8 cellular contexts compared by ENCODE assay signal in genomic region chr4:47122592-47123291, GRCh38.
DNase-seq lines count a peak whose midpoint lies in the region; ATAC-seq and TF ChIP-seq lines count a peak whose summit lies in the region.

No MANE protein-coding gene starts in this region.

- intact Hi-C loops in OCI-LY7 (cut with micrococcal nuclease; ENCODE audit: unreplicated experiment): loop anchor here (5.0 kb wide), 3 partner anchors 190 to 360 kb away; no protein-coding TSS in a partner anchor

- no peaks in the 10 kb centered on the region for H3K9me2 ChIP-seq in OCI-LY7 (ENCODE audit: insufficient read depth, low read length)

- no peaks in the 10 kb centered on the region for H3K36me3 ChIP-seq in OCI-LY7 (ENCODE audit: insufficient read depth, low read length)

- no peaks in the 10 kb centered on the region for H4K20me1 ChIP-seq in OCI-LY7 (ENCODE audit: insufficient read depth, low read length)

- H3K27ac ChIP-seq in OCI-LY7 (ENCODE audit: low read depth, low read length, poor library complexity, severe bottlenecking): no peak overlapping the region

- no peaks in the 10 kb centered on the region for H3K9me3 ChIP-seq in OCI-LY7 (ENCODE audit: low read length)

- POLR2A ChIA-PET in OCI-LY7 (lab: Charles Lee): interaction anchor here (0.6 kb wide), 1 partner anchor 50 kb away, joined by 4 read pairs; no protein-coding TSS in a partner anchor

- peak; percentile 93 for ATAC-seq in GM21529 (IDR thresholded peaks at IDR 0.05; ENCODE audit: unreplicated experiment)

- peak overlapping the region; percentile 18; the same call in 1 of the 2 replicates for H2AFZ ChIP-seq in OCI-LY7 (ENCODE audit: low read length)

- no peaks in the 10 kb centered on the region for H3K79me2 ChIP-seq in OCI-LY7 (ENCODE audit: insufficient read depth, low read depth, low read length)

- CTCF ChIA-PET in OCI-LY7 (lab: Charles Lee; ENCODE audit: unreplicated experiment): interaction anchor here (0.7 to 1.3 kb wide), 2 partner anchors 38 to 48 kb away, joined by 3 read pairs; no protein-coding TSS in a partner anchor

- no peaks in the 10 kb centered on the region for H3K4me1 ChIP-seq in OCI-LY7 (ENCODE audit: insufficient read depth, low read length, poor library complexity, severe bottlenecking)

- BruUV-seq in OCI-LY7 (replicated peaks; lab: Mats Ljungman, UMichigan): no TSS peak

- H3K4me3 ChIP-seq in OCI-LY7 (ENCODE audit: low read depth, low read length, poor library complexity, severe bottlenecking): no peak overlapping the region
- H3K4me3 ChIP-seq in fibroblast of villous mesenchyme (ENCODE audit: low read depth, low read length): no peak overlapping the region

- no peak overlapping the region for H3K4me2 ChIP-seq in OCI-LY7 (ENCODE audit: low read length)

- DNase-seq in GM03348 (ENCODE audit: low spot score) (peak; percentile 53), HT-29 (ENCODE audit: low spot score) (peak; percentile 87), OCI-LY7 (ENCODE audit: low spot score) (peak; percentile 71), fibroblast of villous mesenchyme (ENCODE audit: low read depth) (peak; percentile 68), nucleus accumbens (lab: John Stamatoyannopoulos, UW) (peak in 44 of 56 donors; percentile 3 to 76 (median 36)), NCI-H2227 (lab: John Stamatoyannopoulos, UW; ENCODE audit: unreplicated experiment) (no peak)
- peak; percentile 57 to 61 for DNase-seq in activated T-cell treated with anti-CD3 and anti-CD28 coated beads, Interleukin-2, amount 50 U/mL, for 48 hours

- TF ChIP-seq CTCF in OCI-LY7 (conservative IDR thresholded peaks at IDR 0.05; ENCODE audit: low read length) (peak; percentile 97), fibroblast of villous mesenchyme (IDR thresholded peaks at IDR 0.05; ENCODE audit: insufficient read depth, low read depth, low read length) (peak; percentile 91)
